ENCODE assay signal across 8 cellular contexts in the genomic region with DNA sequence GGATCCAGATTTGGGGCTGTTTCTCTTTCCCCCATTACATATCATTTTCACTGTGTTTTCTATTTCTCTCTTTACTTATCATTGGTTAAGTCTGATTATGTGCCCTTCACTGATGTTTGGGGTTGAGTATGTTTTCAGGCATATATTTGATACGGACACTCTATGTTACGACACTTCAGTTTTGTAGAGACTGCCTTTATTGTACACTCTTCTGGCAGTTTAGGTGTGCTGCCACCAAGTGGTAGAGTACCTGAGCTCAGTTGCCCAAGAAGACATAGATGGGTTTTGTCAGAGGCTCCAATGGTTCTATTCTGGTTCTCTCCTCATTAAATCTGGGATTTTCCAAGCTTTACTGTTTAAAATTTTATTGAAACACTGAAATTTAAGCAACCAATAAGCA.
A peak's percentile ranks its signal among the peaks of the same experiment; 100 is the strongest.
DNase-seq lines count a peak whose midpoint lies in the region; ATAC-seq, FAIRE-seq and TF ChIP-seq lines count a peak whose summit lies in the region.

No MANE protein-coding gene starts in this region.

- peaks cover 14% of the 10 kb centered on the region for H3K4me1 ChIP-seq in osteoblast (ENCODE audit: insufficient read depth, low read length)

- peak; percentile 50; the same call in 1 of the 2 replicates for TF ChIP-seq CTCF in GM12874 (IDR thresholded peaks at IDR 0.05; ENCODE audit: insufficient read depth, low read depth, low read length)
- peak; percentile 12 to 34 for TF ChIP-seq CTCF in brain (conservative IDR thresholded peaks at IDR 0.05)
- TF ChIP-seq CTCF in osteoblast (IDR thresholded peaks at IDR 0.05; ENCODE audit: extremely low read depth, low read depth, low read length) = peak; percentile 45

- no peak for TF ChIP-seq POLR2A in GM12892 (IDR thresholded peaks at IDR 0.05; ENCODE audit: low read depth, low read length)

- H3K27ac Mint-ChIP-seq in brain = no peak overlapping the region

- ATAC-seq in HG03571 (IDR thresholded peaks at IDR 0.05; ENCODE audit: unreplicated experiment) (no peak), HG02938 (IDR thresholded peaks at IDR 0.05; ENCODE audit: unreplicated experiment) (no peak)

- no peaks in the 10 kb centered on the region for H3K79me2 ChIP-seq in osteoblast (ENCODE audit: insufficient read depth, low read length)

- H3K9me3 Mint-ChIP-seq in brain = peaks cover 0 to 2% (median 0%) of the 10 kb centered on the region in 5 experiments

- H2AFZ ChIP-seq in osteoblast (ENCODE audit: low read length) = no peak overlapping the region

- H3K27me3 ChIP-seq in osteoblast (ENCODE audit: insufficient read depth, low read length) = peaks cover 8% of the 10 kb centered on the region

- no peak for FAIRE-seq in GM12892 (lab: Jason Lieb, UNC)

- H3K36me3 ChIP-seq in osteoblast (ENCODE audit: insufficient read depth, low read length) = no peaks in the 10 kb centered on the region

- peak; percentile 56 for DNase-seq in NCI-H146 (lab: John Stamatoyannopoulos, UW)
- DNase-seq in osteoblast (ENCODE audit: insufficient read length, low spot score, missing footprints) = no peak
- DNase-seq in GM12892 (ENCODE audit: insufficient read length) = no peak
- no peak for DNase-seq in superior temporal gyrus (ENCODE audit: extremely low spot score)

- peaks cover 9% of the 10 kb centered on the region for H3K4me1 Mint-ChIP-seq in brain

- no peaks in the 10 kb centered on the region for H3K9me3 ChIP-seq in osteoblast (ENCODE audit: low read depth, low read length)

- peaks cover 15% of the 10 kb centered on the region for H3K36me3 Mint-ChIP-seq in brain

- no peaks in the 10 kb centered on the region for H3K27me3 Mint-ChIP-seq in brain

- H3K27ac ChIP-seq in osteoblast (ENCODE audit: low read depth, low read length) = no peak overlapping the region

- H3K4me3 ChIP-seq in osteoblast (ENCODE audit: insufficient read depth, low read length) = no peak overlapping the region

- H3K4me2 ChIP-seq in osteoblast (ENCODE audit: insufficient read depth, low read length) = no peak overlapping the region

- no peak overlapping the region for H3K4me3 Mint-ChIP-seq in brain

- no peaks in the 10 kb centered on the region for H4K20me1 ChIP-seq in osteoblast (ENCODE audit: insufficient read depth, low read length)
